Comparison of ENCODE assay signal across 28 cellular contexts in genomic region chr3:131831608-131832007, GRCh38.
"Had no signal": no experiment of that assay in that cellular context is flagged by ENCODE, and none has a peak within 500 bp of the region (broad histone marks: within the 10 kb centered on the region; RNA-seq: fewer than 3 reads in every experiment).

No MANE protein-coding gene starts in this region.

- FAIRE-seq: colon, endometrium, endothelial cell of umbilical vein, frontal cortex had no signal

- ATAC-seq: effector memory CD8-positive, alpha-beta T cell; esophagus mucosa; foreskin keratinocyte; gastrocnemius medialis; gastroesophageal sphincter; heart left ventricle; heart right ventricle had no signal

- H3K27ac ChIP-seq: colonic mucosa, coronary artery, dorsolateral prefrontal cortex, epithelial cell of prostate, esophagus muscularis mucosa, esophagus squamous epithelium, foreskin keratinocyte, gastrocnemius medialis, gastroesophageal sphincter, heart left ventricle, heart right ventricle had no signal

- H3K4me3 ChIP-seq: colonic mucosa, coronary artery, dorsolateral prefrontal cortex, esophagus muscularis mucosa, esophagus squamous epithelium, gastrocnemius medialis, gastroesophageal sphincter, heart left ventricle, heart right ventricle had no signal

- H3K27me3 ChIP-seq: colonic mucosa, dorsolateral prefrontal cortex, esophagus muscularis mucosa, esophagus squamous epithelium, foreskin keratinocyte, gastrocnemius medialis, gastroesophageal sphincter, heart right ventricle had no signal

- H3K4me1 ChIP-seq: colonic mucosa, esophagus muscularis mucosa, esophagus squamous epithelium, foreskin keratinocyte, gastrocnemius medialis, gastroesophageal sphincter, heart left ventricle, heart right ventricle had no signal

- DNase-seq: colonic mucosa; cortex of kidney; dermis blood vessel endothelial cell; dorsolateral prefrontal cortex; effector CD4-positive, alpha-beta T cell; effector CD8-positive, alpha-beta T cell; effector memory CD4-positive, alpha-beta T cell; effector memory CD8-positive, alpha-beta T cell; endodermal cell; erythroblast; esophagus squamous epithelium; foreskin fibroblast; foreskin keratinocyte; foreskin melanocyte; gastrocnemius medialis; glutamatergic neuron; head of caudate nucleus; heart left ventricle; heart right ventricle had no signal

- H3K9me3 ChIP-seq: colonic mucosa, esophagus muscularis mucosa, esophagus squamous epithelium, gastrocnemius medialis, gastroesophageal sphincter, heart left ventricle, heart right ventricle had no signal

- H3K36me3 ChIP-seq: colonic mucosa, esophagus muscularis mucosa, esophagus squamous epithelium, gastrocnemius medialis, gastroesophageal sphincter, heart left ventricle, heart right ventricle had no signal
